ENCODE assay signal across 12 cellular contexts in the genomic region with DNA sequence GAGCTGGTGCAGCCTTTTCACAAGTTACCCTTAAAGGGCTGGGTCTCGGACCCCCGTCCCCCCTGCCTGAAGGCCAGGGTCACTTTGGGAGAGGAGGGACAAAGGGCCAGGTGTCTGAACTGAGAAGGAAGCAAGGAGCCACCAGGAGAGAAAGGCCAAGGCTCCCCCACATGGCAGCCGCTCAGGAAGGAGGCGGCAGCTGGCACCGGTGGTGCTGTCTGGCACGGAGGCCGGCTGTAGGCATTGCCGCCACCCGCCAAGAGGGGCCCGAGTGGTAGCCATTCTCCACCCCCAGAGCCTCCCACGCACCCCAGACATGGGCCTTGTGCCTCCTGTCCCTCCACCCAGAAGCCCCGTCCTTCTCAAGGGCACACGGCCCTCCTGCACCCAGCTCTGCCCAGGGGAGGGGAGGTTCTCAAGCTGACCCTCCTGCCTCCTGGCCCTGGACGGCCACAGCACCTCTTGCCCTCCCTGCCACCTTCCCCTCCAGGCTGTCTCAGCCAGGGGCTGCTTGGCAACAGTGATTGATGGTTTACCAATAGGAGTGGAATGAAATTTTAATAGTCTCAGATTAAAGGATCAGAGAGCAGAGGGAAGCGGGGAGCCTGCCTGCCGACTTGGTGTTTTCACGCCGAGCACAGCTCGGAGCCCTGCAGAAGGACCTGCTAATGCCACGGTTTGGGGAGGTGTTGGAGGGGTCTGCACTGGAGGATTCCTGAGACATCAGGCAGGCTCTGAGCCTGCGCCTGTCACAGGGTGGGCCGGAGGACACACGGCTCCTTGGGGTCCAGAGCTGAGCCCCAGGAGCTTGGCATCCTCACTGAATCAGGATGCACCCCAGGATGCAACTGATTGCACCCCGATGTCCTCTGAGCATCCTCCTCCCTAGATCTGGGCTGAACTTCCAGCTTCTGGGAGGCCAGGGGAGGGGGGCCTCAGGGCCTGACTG.
"Had no signal": no experiment of that assay in that cellular context is flagged by ENCODE, and none has a peak within 500 bp of the region (broad histone marks: within the 10 kb centered on the region; RNA-seq: fewer than 3 reads in every experiment).

No MANE protein-coding gene starts in this region.

- H3K27me3 ChIP-seq: adrenal gland, colonic mucosa, right lobe of liver had no signal

- H3K27ac ChIP-seq: colonic mucosa, right lobe of liver, suprapubic skin had no signal

- ATAC-seq: esophagus mucosa, right lobe of liver had no signal

- H3K4me1 ChIP-seq: adrenal gland, colonic mucosa, right lobe of liver, suprapubic skin had no signal

- H3K9me3 ChIP-seq: adrenal gland, colonic mucosa, right lobe of liver, suprapubic skin had no signal

- FAIRE-seq: endometrium had no signal

- H3K4me3 ChIP-seq: adrenal gland, colonic mucosa, right lobe of liver, suprapubic skin had no signal

- DNase-seq: activated CD4-positive, alpha-beta T cell treated with anti-CD3 and anti-CD28 coated beads for 1 hour; activated CD4-positive, alpha-beta T cell treated with anti-CD3 and anti-CD28 coated beads, Interleukin-2, amount 50 U/mL, for 4 hours; activated T-cell treated with anti-CD3 and anti-CD28 coated beads, Interleukin-2, amount 50 U/mL, for 1 hour; adrenal gland; colonic mucosa; hippocampal formation; T-helper 9 cell; trophoblast cell had no signal

- H3K36me3 ChIP-seq: adrenal gland, colonic mucosa, right lobe of liver, suprapubic skin had no signal
